In the genomic region with DNA sequence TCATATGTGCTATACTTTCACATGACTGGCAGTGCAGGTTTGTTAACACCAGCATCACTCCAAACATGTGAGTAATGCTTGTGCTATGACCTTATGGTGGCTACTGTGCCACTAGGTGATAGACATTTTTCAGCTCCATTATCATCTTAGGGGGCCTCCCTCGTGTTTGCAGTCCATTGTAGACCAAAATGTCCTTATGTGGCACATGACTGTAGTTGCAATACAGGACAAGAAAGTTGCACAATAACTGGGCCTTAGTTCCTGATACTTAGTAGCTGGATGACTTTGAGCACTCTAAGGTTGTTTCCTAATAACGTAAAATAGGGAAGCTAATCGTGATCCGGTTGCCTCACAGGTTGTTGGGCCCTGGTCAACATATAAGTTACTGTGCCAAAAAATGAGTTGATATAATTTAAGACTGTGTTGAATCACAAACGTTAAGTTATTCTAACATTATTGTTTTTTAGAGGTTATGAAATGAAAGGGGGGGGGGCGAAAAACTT, we compare ENCODE assay signal across 8 cellular contexts. TPM values are rescaled to one million over a fixed set of nuclear protein-coding genes. Genes with fewer than 3 reads are reported as not detected.
DNase-seq lines count a peak whose midpoint lies in the region; ATAC-seq, FAIRE-seq and TF ChIP-seq lines count a peak whose summit lies in the region.

No MANE protein-coding gene starts in this region.

- in situ Hi-C loops in Caki2 (cut with HindIII; ENCODE audit: low pct_unique_long_range_greater_than_20kb, low sequenced_read_pairs), result no loop called here
- in situ Hi-C loops in GM12878 (cut with MboI), result no loop called here

- intact Hi-C loops in GM12878 (cut with micrococcal nuclease; ENCODE audit: unreplicated experiment), result no loop called here

- TF ChIP-seq EP300 in GM12878 (IDR thresholded peaks at IDR 0.05; ENCODE audit: borderline replicate concordance in 1 of 2, control insufficient read depth in 1 of 2, low read depth in 2 of 2, low read length in 2 of 2), result no peak

- no peaks in the 10 kb centered on the region for H3K27me3 ChIP-seq in GM12878 (replicated peaks in 1 of 2; ENCODE audit: control insufficient read depth in 2 of 2, insufficient read depth in 2 of 2, low read length in 1 of 2)

- no peaks in the 10 kb centered on the region for H4K20me1 ChIP-seq in GM12878 (ENCODE audit: control insufficient read depth, insufficient read depth)

- H3K27ac ChIP-seq in GM12878 (ENCODE audit: control insufficient read depth, insufficient read depth), result no peak overlapping the region

- H2AFZ ChIP-seq in GM12878 (ENCODE audit: control insufficient read depth, low read depth, low read length), result peak overlapping the region; percentile 67

- H3K36me3 ChIP-seq in GM12878 (ENCODE audit: control insufficient read depth in 2 of 2, insufficient read depth in 2 of 2, low read length in 1 of 2), result no peaks in the 10 kb centered on the region

- SMC1A ChIA-PET in GM12878 (lab: Charles Lee; ENCODE audit: uncharacterized antibody, unreplicated experiment), result interaction anchor here (0.7 kb wide), 1 partner anchor 150 kb away, joined by 3 read pairs; no protein-coding TSS in a partner anchor

- peaks cover 15% of the 10 kb centered on the region for H3K79me2 ChIP-seq in GM12878 (ENCODE audit: control insufficient read depth, insufficient read depth, low read length)

- RAD21 ChIA-PET in GM12878 (lab: Charles Lee; ENCODE audit: unreplicated experiment), result no interaction called here

- ATAC-seq in GM12878, result no peak
- ATAC-seq in GM19328 (IDR thresholded peaks at IDR 0.05; ENCODE audit: unreplicated experiment), result no peak

- TF ChIP-seq CTCF in GM12878 (IDR thresholded peaks at IDR 0.05 in 2 of 3, conservative IDR thresholded peaks at IDR 0.05 in 1 of 3; ENCODE audit: control insufficient read depth in 2 of 3, extremely low read depth in 1 of 3, insufficient read depth in 1 of 3, low read depth in 3 of 3, low read length in 3 of 3), result no peak

- no peaks in the 10 kb centered on the region for H3K9me3 ChIP-seq in GM12878 (replicated peaks; ENCODE audit: control insufficient read depth, insufficient read depth, low read length)

- no peak for TF ChIP-seq RAD21 in GM12878 (IDR thresholded peaks at IDR 0.05; ENCODE audit: insufficient read depth, low read depth, low read length)

- FAIRE-seq in GM12878 (lab: Jason Lieb, UNC), result no peak

- no TSS peak for BruUV-seq in GM12878 (replicated peaks; lab: Mats Ljungman, UMichigan)

- 8% methylated on average over 6 of the region's 6 CpGs for WGBS in GM12878 (ENCODE audit: insufficient coverage, insufficient replicate concordance, low lambda C conversion rate, missing lambda C conversion rate)

- H3K4me3 ChIP-seq in GM12878, result no peak overlapping the region; the same call in 1 of the 2 replicates

- H3K4me2 ChIP-seq in GM12878 (ENCODE audit: control insufficient read depth, insufficient read depth), result peak overlapping the region; percentile 60

- DNase-seq in Caki2 (ENCODE audit: low read depth) (peak; percentile 46), NCI-H146 treated with DMSO at 0.1 percent for 48 hours (lab: John Stamatoyannopoulos, UW; ENCODE audit: unreplicated experiment) (peak; percentile 14), GM12878 (ENCODE audit: low read depth, low spot score) (no peak), left kidney (ENCODE audit: low read depth, low spot score) (peak; percentile 18), stromal cell of bone marrow (ENCODE audit: low read depth) (peak; percentile 42), amniotic stem cell (lab: John Stamatoyannopoulos, UW) (no peak), NCI-H82 treated with DMSO at 0.1 percent for 48 hours (lab: John Stamatoyannopoulos, UW; ENCODE audit: unreplicated experiment) (no peak)

- no peaks in the 10 kb centered on the region for H3K4me1 ChIP-seq in GM12878 (ENCODE audit: control insufficient read depth, insufficient read depth, low read length)

- CTCF ChIA-PET in GM12878 (lab: Yijun Ruan, JAX), result interaction anchor here (0.7 to 1.5 kb wide), 2 partner anchors 9 to 144 kb away, joined by 3 to 5 read pairs; no protein-coding TSS in a partner anchor

- POLR2A ChIA-PET in GM12878 (lab: Charles Lee), result interaction anchor here (0.7 kb wide), 1 partner anchor 17 kb away, joined by 5 read pairs; no protein-coding TSS in a partner anchor

- peak overlapping the region; percentile 73; the same call in 1 of the 2 replicates for H3K9ac ChIP-seq in GM12878 (ENCODE audit: control insufficient read depth, insufficient read depth, low read length)

- TF ChIP-seq POLR2A in GM12878 (IDR thresholded peaks at IDR 0.05; ENCODE audit: low read depth, low read length), result no peak

TF ChIP-seq in GM12878, 131 proteins besides CTCF, POLR2A, EP300 and RAD21 (continues in another document):
- TF ChIP-seq, protein P1, sequence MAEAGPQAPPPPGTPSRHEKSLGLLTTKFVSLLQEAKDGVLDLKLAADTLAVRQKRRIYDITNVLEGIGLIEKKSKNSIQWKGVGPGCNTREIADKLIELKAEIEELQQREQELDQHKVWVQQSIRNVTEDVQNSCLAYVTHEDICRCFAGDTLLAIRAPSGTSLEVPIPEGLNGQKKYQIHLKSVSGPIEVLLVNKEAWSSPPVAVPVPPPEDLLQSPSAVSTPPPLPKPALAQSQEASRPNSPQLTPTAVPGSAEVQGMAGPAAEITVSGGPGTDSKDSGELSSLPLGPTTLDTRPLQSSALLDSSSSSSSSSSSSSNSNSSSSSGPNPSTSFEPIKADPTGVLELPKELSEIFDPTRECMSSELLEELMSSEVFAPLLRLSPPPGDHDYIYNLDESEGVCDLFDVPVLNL (IDR thresholded peaks at IDR 0.05; ENCODE audit: low read depth, low read length), result no peak
- TF ChIP-seq RBBP5 (conservative IDR thresholded peaks at IDR 0.05) (no peak), CREM (IDR thresholded peaks at IDR 0.05; ENCODE audit: low read depth) (no peak), ZNF274 (IDR thresholded peaks at IDR 0.05; ENCODE audit: insufficient read depth, insufficient read length) (no peak), YY1 (IDR thresholded peaks at IDR 0.05; ENCODE audit: low read depth, low read length) (no peak), ZNF207 (IDR thresholded peaks at IDR 0.05; ENCODE audit: borderline replicate concordance) (no peak), TCF7 (IDR thresholded peaks at IDR 0.05; ENCODE audit: borderline replicate concordance) (no peak), ATF7 (IDR thresholded peaks at IDR 0.05; ENCODE audit: low read depth) (no peak), PRDM15 (CRISPR knock-in tag; IDR thresholded peaks at IDR 0.05) (no peak)
- TF ChIP-seq, protein P2, sequence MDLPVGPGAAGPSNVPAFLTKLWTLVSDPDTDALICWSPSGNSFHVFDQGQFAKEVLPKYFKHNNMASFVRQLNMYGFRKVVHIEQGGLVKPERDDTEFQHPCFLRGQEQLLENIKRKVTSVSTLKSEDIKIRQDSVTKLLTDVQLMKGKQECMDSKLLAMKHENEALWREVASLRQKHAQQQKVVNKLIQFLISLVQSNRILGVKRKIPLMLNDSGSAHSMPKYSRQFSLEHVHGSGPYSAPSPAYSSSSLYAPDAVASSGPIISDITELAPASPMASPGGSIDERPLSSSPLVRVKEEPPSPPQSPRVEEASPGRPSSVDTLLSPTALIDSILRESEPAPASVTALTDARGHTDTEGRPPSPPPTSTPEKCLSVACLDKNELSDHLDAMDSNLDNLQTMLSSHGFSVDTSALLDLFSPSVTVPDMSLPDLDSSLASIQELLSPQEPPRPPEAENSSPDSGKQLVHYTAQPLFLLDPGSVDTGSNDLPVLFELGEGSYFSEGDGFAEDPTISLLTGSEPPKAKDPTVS (IDR thresholded peaks at IDR 0.05; ENCODE audit: low read depth, low read length), result no peak

RNA-seq across cellular contexts. Expression of gene SNX27, which starts 0.5 kb away (rescaled TPM):
- total RNA-seq in Caki2 (2014; rRNA removed; shearing (Covaris generic); ENCODE audit: low replicate concordance), result 8.7 and 32.6 TPM in 2 replicates
- total RNA-seq in GM12878 (2013; cell fraction: nucleolus; rRNA removed), result 50.2 and 54.1 TPM in 2 replicates
- total RNA-seq in GM12878 (2014; rRNA removed) (12.5 and 13.5 TPM in 2 replicates), GM12878 (2014; rRNA removed; fragmentation: Illumina TruSeq; extraction: Trizol) (12.4 and 12.9 TPM in 2 replicates), GM12878 (2021) (20.8 and 21.8 TPM in 2 replicates)
- 3.7 TPM for polyA plus RNA-seq in GM12878 (2011; ENCODE audit: low read depth)
- polyA plus RNA-seq in GM12878 (2011; rRNA removed) (12.5 and 15.1 TPM in 2 replicates), GM12878 (2014; fragmentation: Illumina TruSeq; extraction: Trizol) (8.4 and 9.8 TPM in 2 replicates), GM12878 (2014; fragmentation: Nextera tagmentation; extraction: Ambion mirVana) (1 to 10 TPM; 3.8 to 3.9 TPM), GM12878 (2014; rRNA removed) (9.0 and 10.0 TPM in 2 replicates), GM12878 (2016; fragmentation: Nextera tagmentation; extraction: Ambion mirVana) (10 to 100 TPM; 18.5 to 20.0 TPM)
- 7.9 and 9.5 TPM in 2 replicates for polyA plus RNA-seq in GM12878 (2011; cell fraction: cytosol; rRNA removed)
- polyA plus RNA-seq in GM12878 (2011; cell fraction: nucleus; rRNA removed), result 8.6 and 9.1 TPM in 2 replicates
- polyA plus RNA-seq in GM12878 (2012), result 5.2 and 5.4 TPM in 2 replicates
- polyA minus RNA-seq in GM12878 (2011; rRNA and poly(A)+ RNA removed), result 21.4 and 38.2 TPM in 2 replicates
- 9.4 and 10.4 TPM in 2 replicates for polyA minus RNA-seq in GM12878 (2011; cell fraction: cytosol; rRNA and poly(A)+ RNA removed)
- polyA minus RNA-seq in GM12878 (2011; cell fraction: nucleus; rRNA and poly(A)+ RNA removed), result 7.0 and 15.6 TPM in 2 replicates

Comparison
In these comparisons a context has a peak if more than half of its experiments do, and no peak if none do; other contexts are left out.
1. DNase-seq: peak in Caki2 (single experiment), NCI-H146 treated with DMSO at 0.1 percent for 48 hours (single experiment), left kidney (single experiment) and stromal cell of bone marrow (single experiment); none in GM12878 (single experiment), amniotic stem cell (single experiment) and NCI-H82 treated with DMSO at 0.1 percent for 48 hours (single experiment).